21 cellular contexts compared by ENCODE assay signal in genomic region chr12:56990648-56991318, GRCh38. TPM values are rescaled to one million over a fixed set of nuclear protein-coding genes. Genes with fewer than 3 reads are reported as not detected.
DNase-seq lines count a peak whose midpoint lies in the region; ATAC-seq, FAIRE-seq and TF ChIP-seq lines count a peak whose summit lies in the region.
"Had no signal": no experiment of that assay in that cellular context is flagged by ENCODE, and none has a peak within 500 bp of the region (broad histone marks: within the 10 kb centered on the region; RNA-seq: fewer than 3 reads in every experiment).

No MANE protein-coding gene starts in this region.

- H3K36me3 ChIP-seq in heart right ventricle = peaks cover 0 to 8% (median 0%) of the 10 kb centered on the region in 9 donors
- no peaks in the 10 kb centered on the region for H3K36me3 ChIP-seq in K562 (ENCODE audit: control insufficient read depth, insufficient read depth, low read length)
- H3K36me3 ChIP-seq in aorta (ENCODE audit: control insufficient read depth in 1 of 2, insufficient read depth in 2 of 2, low read length in 1 of 2) = no peaks in the 10 kb centered on the region

- H3K27ac ChIP-seq in heart right ventricle (peak overlapping the region in 6 of 10 donors; percentile 17 to 72 (median 46)), K562 (ENCODE audit: extremely low read depth, low read depth, low read length) (peak overlapping the region; percentile 58), aorta (ENCODE audit: low read depth in 1 of 2, low read length in 2 of 2) (no peak overlapping the region)
- H3K27ac ChIP-seq: psoas muscle, RWPE1 had no signal

- ATAC-seq in heart right ventricle (peak in 2 of 8 donors; percentile 10), Right ventricle myocardium inferior (no peak), K562 (peak; percentile 8), left colon (peak; percentile 24), aorta (ENCODE audit: low FRiP score) (peak; percentile 8)
- ATAC-seq: natural killer cell, psoas muscle had no signal

- TF ChIP-seq POLR2A in K562 (conservative IDR thresholded peaks at IDR 0.05) = no peak

- H3K4me1 ChIP-seq in heart right ventricle (peaks cover 2 to 46% (median 36%) of the 10 kb centered on the region in 9 donors), K562 (replicated peaks in 1 of 2; ENCODE audit: control insufficient read depth in 2 of 2, insufficient read depth in 2 of 2, low read length in 2 of 2) (peaks cover 41 to 53% of the 10 kb centered on the region in 2 experiments), aorta (ENCODE audit: control insufficient read depth in 1 of 2, insufficient read depth in 2 of 2, low read length in 2 of 2) (no peaks in the 10 kb centered on the region)

- DNase-seq in heart right ventricle = no peak
- no peak for DNase-seq in Right ventricle myocardium inferior (ENCODE audit: missing footprints)
- peak in 1 of 4 experiments; percentile 42 for DNase-seq in K562 (ENCODE audit: extremely low read depth in 1 of 4, low spot score in 3 of 4)
- no peak for DNase-seq in left colon
- DNase-seq in aorta = no peak
- DNase-seq in mucosa of gallbladder (ENCODE audit: low spot score) = no peak
- DNase-seq in MV-4-11 (lab: John Stamatoyannopoulos, UW) = no peak
- DNase-seq in activated CD4-positive, alpha-beta T cell treated with anti-CD3 and anti-CD28 coated beads, Interleukin-2, amount 50 U/mL, for 4 hours = no peak
- DNase-seq: activated CD4-positive, CD25-positive, alpha-beta regulatory T cell treated with anti-CD3 and anti-CD28 coated beads, Interleukin-2, amount 50 U/mL, for 72 hours; effector CD8-positive, alpha-beta T cell; foreskin fibroblast; natural killer cell; NCI-H1417 treated with DMSO at 0.1 percent for 48 hours; stimulated activated CD4-positive, alpha-beta T cell treated with anti-CD3 and anti-CD28 coated beads, Interleukin-15, amount 100 ng/mL, for 24 hours; T-helper 2 cell had no signal

- no peaks in the 10 kb centered on the region for H4K20me1 ChIP-seq in K562 (replicated peaks; ENCODE audit: control insufficient read depth, insufficient read depth, low read length)

- H3K9me3 ChIP-seq in heart right ventricle = no peaks in the 10 kb centered on the region
- H3K9me3 ChIP-seq in K562 (replicated peaks; ENCODE audit: control insufficient read depth, insufficient read depth, low read depth, low read length) = no peaks in the 10 kb centered on the region
- no peaks in the 10 kb centered on the region for H3K9me3 ChIP-seq in aorta (ENCODE audit: control insufficient read depth, low read length)
- H3K9me3 ChIP-seq: psoas muscle had no signal

- H3K9ac ChIP-seq in K562 (ENCODE audit: insufficient read depth in 1 of 2, low read depth in 2 of 2, low read length in 2 of 2) = peak overlapping the region; percentile 47 to 80; a peak in 3 of 4 replicates

- intact Hi-C loops in heart right ventricle (cut with DNase I) = loop anchor here in 1 of 10 donors (5.0 kb wide), 1 partner anchor 153 kb away; no protein-coding TSS in a partner anchor
- intact Hi-C loops in Right ventricle myocardium inferior (cut with DNase I) = no loop called here
- intact Hi-C loops in K562 (cut with micrococcal nuclease) = no loop called here
- intact Hi-C loops in left colon (cut with DNase I, micrococcal nuclease) = no loop called here
- intact Hi-C loops in aorta (cut with DNase I) = no loop called here

- H3K79me2 ChIP-seq in K562 (ENCODE audit: control insufficient read depth, insufficient read depth, low read length) = no peaks in the 10 kb centered on the region

- no TSS peak for BruUV-seq in K562 (replicated peaks; lab: Mats Ljungman, UMichigan)

- peak overlapping the region; percentile 46; the same call in 1 of the 2 replicates for H3K4me2 ChIP-seq in K562 (ENCODE audit: insufficient read depth, low read length)

- TF ChIP-seq CTCF in heart right ventricle (IDR thresholded peaks at IDR 0.05) (no peak), K562 (IDR thresholded peaks at IDR 0.05 in 2 of 3, conservative IDR thresholded peaks at IDR 0.05 in 1 of 3; ENCODE audit: insufficient read depth in 2 of 3, low read depth in 1 of 3, low read length in 3 of 3) (no peak)

- POLR2A ChIA-PET in K562 (lab: Yijun Ruan, JAX) = interaction anchor here (0.6 to 4.6 kb wide), 9 partner anchors 11 to 559 kb away, joined by 3 to 23 read pairs (median 4); partner anchors contain the start of genes NACA and NEMP1

- H3K9me1 ChIP-seq in K562 (ENCODE audit: control insufficient read depth, insufficient read depth, low read length) = no peaks in the 10 kb centered on the region

- CTCF ChIA-PET in K562 (lab: Yijun Ruan, JAX; ENCODE audit: low intra/inter-chr PET ratio) = no interaction called here

- FAIRE-seq in K562 (lab: Jason Lieb, UNC) = peak; percentile 82

- H3K27me3 ChIP-seq in heart right ventricle (no peaks in the 10 kb centered on the region), K562 (ENCODE audit: control insufficient read depth in 2 of 2, insufficient read depth in 2 of 2, low read length in 2 of 2) (no peaks in the 10 kb centered on the region), aorta (ENCODE audit: control insufficient read depth in 1 of 2, insufficient read depth in 2 of 2, low read length in 1 of 2) (no peaks in the 10 kb centered on the region)

- H2AFZ ChIP-seq in K562 (ENCODE audit: low read depth, low read length) = peak overlapping the region; percentile 83

- no peak for TF ChIP-seq EP300 in K562 (IDR thresholded peaks at IDR 0.05; ENCODE audit: low read length)

- in situ Hi-C loops in K562 (cut with MboI) = no loop called here

- 48 to 51% methylated on average over 7 of the region's 7 CpGs for WGBS in heart right ventricle, 2 donors
- 9% methylated on average over 7 of the region's 7 CpGs for WGBS in K562 (ENCODE audit: insufficient coverage, low coverage, missing lambda C conversion rate)
- 73 to 77% methylated on average over 7 of the region's 7 CpGs for WGBS in aorta, 2 donors

- TF ChIP-seq RAD21 in K562 (CRISPR knock-in tag; conservative IDR thresholded peaks at IDR 0.05 in 1 of 2, IDR thresholded peaks at IDR 0.05 in 1 of 2) = no peak

- H3K4me3 ChIP-seq in heart right ventricle (no peak overlapping the region), K562 (no peak overlapping the region), aorta (ENCODE audit: low read length in 2 of 2) (no peak overlapping the region)
- H3K4me3 ChIP-seq: psoas muscle had no signal

RNA-seq across cellular contexts. Expression of gene ZBTB39, which starts 15.6 kb away (rescaled TPM):
- 1 to 10 TPM; 2.7 to 4.3 (median 3.6) TPM for total RNA-seq in heart right ventricle
- polyA plus RNA-seq in heart right ventricle = 1 to 10 TPM; 1.2 to 1.3 TPM
- 3.3 TPM for total RNA-seq in Right ventricle myocardium inferior
- total RNA-seq in K562 (2011; cell fraction: chromatin; rRNA removed; ENCODE audit: low replicate concordance) = 23.7 and 34.4 TPM in 2 replicates
- total RNA-seq in K562 (2011; cell fraction: nucleolus; rRNA removed) = 21.3 and 23.3 TPM in 2 replicates
- 23.4 and 26.0 TPM in 2 replicates for total RNA-seq in K562 (2011; cell fraction: nucleoplasm; rRNA removed)
- total RNA-seq in K562 (2014; rRNA removed) = 7.7 and 10.3 TPM in 2 replicates
- 8.6 and 9.3 TPM in 2 replicates for total RNA-seq in K562 (2014; rRNA removed; fragmentation: Illumina TruSeq; extraction: Trizol)
- total RNA-seq in K562 (2015; rRNA removed; fragmentation: Illumina TruSeq; extraction: Trizol) = 8.7 TPM in 2 replicates
- total RNA-seq in K562 (2021) = 11.5 and 13.3 TPM in 2 replicates
- 9.6 and 10.4 TPM in 2 replicates for polyA plus RNA-seq in K562 (2011; rRNA removed)
- polyA plus RNA-seq in K562 (2011; cell fraction: cytosol; rRNA removed) = 8.7 and 11.6 TPM in 2 replicates
- 13.1 and 14.4 TPM in 2 replicates for polyA plus RNA-seq in K562 (2011; cell fraction: nucleus; rRNA removed)
- polyA plus RNA-seq in K562 (2012) = 7.2 and 7.5 TPM in 2 replicates
- 10.9 and 11.6 TPM in 2 replicates for polyA plus RNA-seq in K562 (2014; fragmentation: Illumina TruSeq; extraction: Trizol)
- 1 to 10 TPM; 3.3 to 3.4 TPM for polyA plus RNA-seq in K562 (2014; fragmentation: Nextera tagmentation; extraction: Ambion mirVana)
- 8.2 and 8.6 TPM in 2 replicates for polyA plus RNA-seq in K562 (2014; rRNA removed)
- polyA minus RNA-seq in K562 (2011; rRNA and poly(A)+ RNA removed) = 14.8 and 17.1 TPM in 2 replicates
- polyA minus RNA-seq in K562 (2011; cell fraction: cytosol; rRNA and poly(A)+ RNA removed) = 8.0 and 9.3 TPM in 2 replicates
- 13.3 and 21.2 TPM in 2 replicates for polyA minus RNA-seq in K562 (2011; cell fraction: nucleus; rRNA and poly(A)+ RNA removed)
- 1 to 10 TPM; 3.2 to 4.5 TPM for total RNA-seq in left colon
- 1 to 10 TPM; 6.5 to 6.8 TPM for total RNA-seq in aorta
- 1 to 10 TPM; 1.5 to 2.1 TPM for polyA plus RNA-seq in aorta
- total RNA-seq in mucosa of gallbladder = 5.7 TPM

RNA-seq across cellular contexts. Expression of gene TAC3, which starts 25.5 kb away (rescaled TPM):
- total RNA-seq in heart right ventricle (not detected), Right ventricle myocardium inferior (not detected), K562 (2014; rRNA removed) (0.64 and 1.9 TPM in 2 replicates), K562 (2014; rRNA removed; fragmentation: Illumina TruSeq; extraction: Trizol) (0.76 and 1.1 TPM in 2 replicates), K562 (2015; rRNA removed; fragmentation: Illumina TruSeq; extraction: Trizol) (1.4 and 1.8 TPM in 2 replicates), K562 (2021) (0.29 and 1.7 TPM in 2 replicates), left colon (1 to 10 TPM; 1.4 to 2.8 TPM), aorta (not detected), mucosa of gallbladder (0.52 TPM)
- polyA plus RNA-seq in heart right ventricle (not detected), K562 (2011; rRNA removed) (0.87 and 2.8 TPM in 2 replicates), K562 (2014; fragmentation: Illumina TruSeq; extraction: Trizol) (2.0 and 2.7 TPM in 2 replicates), K562 (2014; fragmentation: Nextera tagmentation; extraction: Ambion mirVana) (1 to 10 TPM; 2.4 to 2.6 TPM), K562 (2014; rRNA removed) (1.2 and 1.6 TPM in 2 replicates), aorta (under 1 TPM in 1 of 2 donors, not detected in 1; 0.88 TPM)
- 0.92 and 1.2 TPM in 2 replicates for total RNA-seq in K562 (2011; cell fraction: chromatin; rRNA removed; ENCODE audit: low replicate concordance)
- total RNA-seq in K562 (2011; cell fraction: nucleolus; rRNA removed) = 1.3 and 2.3 TPM in 2 replicates
- 1.8 and 2.0 TPM in 2 replicates for total RNA-seq in K562 (2011; cell fraction: nucleoplasm; rRNA removed)
- 1.5 and 3.6 TPM in 2 replicates for polyA plus RNA-seq in K562 (2011; cell fraction: cytosol; rRNA removed)
- 0.38 and 0.98 TPM in 2 replicates for polyA plus RNA-seq in K562 (2011; cell fraction: nucleus; rRNA removed)
- polyA plus RNA-seq in K562 (2012) = 2.9 and 3.1 TPM in 2 replicates
- 0.39 and 1.1 TPM in 2 replicates for polyA minus RNA-seq in K562 (2011; rRNA and poly(A)+ RNA removed)
- 0.95 TPM in 1 of 2 replicates, not detected in the other for polyA minus RNA-seq in K562 (2011; cell fraction: cytosol; rRNA and poly(A)+ RNA removed)
- polyA minus RNA-seq in K562 (2011; cell fraction: nucleus; rRNA and poly(A)+ RNA removed) = not detected in 2 replicates
- total RNA-seq: lung microvascular endothelial cell, natural killer cell, psoas muscle had no signal

RNA-seq across cellular contexts. Expression of gene RDH16, which starts 33.4 kb away (rescaled TPM):
- under 1 TPM in 8 of 10 donors, not detected in 2; 0.12 to 0.32 (median 0.23) TPM for total RNA-seq in heart right ventricle
- under 1 TPM; 0.12 to 0.59 TPM for polyA plus RNA-seq in heart right ventricle
- not detected for total RNA-seq in Right ventricle myocardium inferior
- total RNA-seq in K562 (2011; cell fraction: chromatin; rRNA removed; ENCODE audit: low replicate concordance) = 3.0 and 3.8 TPM in 2 replicates
- total RNA-seq in K562 (2011; cell fraction: nucleolus; rRNA removed) = 1.2 and 2.4 TPM in 2 replicates
- total RNA-seq in K562 (2011; cell fraction: nucleoplasm; rRNA removed) = 3.7 and 4.8 TPM in 2 replicates
- 0.20 and 0.23 TPM in 2 replicates for total RNA-seq in K562 (2014; rRNA removed)
- total RNA-seq in K562 (2014; rRNA removed; fragmentation: Illumina TruSeq; extraction: Trizol) = 0.22 and 0.26 TPM in 2 replicates
- 0.11 TPM in 2 replicates for total RNA-seq in K562 (2015; rRNA removed; fragmentation: Illumina TruSeq; extraction: Trizol)
- total RNA-seq in K562 (2021) = 0.36 and 0.42 TPM in 2 replicates
- 0.26 and 0.62 TPM in 2 replicates for polyA plus RNA-seq in K562 (2011; rRNA removed)
- 0.04 and 0.28 TPM in 2 replicates for polyA plus RNA-seq in K562 (2011; cell fraction: cytosol; rRNA removed)
- 2.4 and 5.4 TPM in 2 replicates for polyA plus RNA-seq in K562 (2011; cell fraction: nucleus; rRNA removed)
- 0.14 and 0.47 TPM in 2 replicates for polyA plus RNA-seq in K562 (2012)
- 0.12 and 0.21 TPM in 2 replicates for polyA plus RNA-seq in K562 (2014; fragmentation: Illumina TruSeq; extraction: Trizol)
- polyA plus RNA-seq in K562 (2014; fragmentation: Nextera tagmentation; extraction: Ambion mirVana) = under 1 TPM in 1 of 2 experiments, not detected in 1; 0.13 TPM
- polyA plus RNA-seq in K562 (2014; rRNA removed) = 0.24 and 0.52 TPM in 2 replicates
- 0.11 and 0.48 TPM in 2 replicates for polyA minus RNA-seq in K562 (2011; rRNA and poly(A)+ RNA removed)
- not detected in 2 replicates for polyA minus RNA-seq in K562 (2011; cell fraction: cytosol; rRNA and poly(A)+ RNA removed)
- 0.54 and 1.6 TPM in 2 replicates for polyA minus RNA-seq in K562 (2011; cell fraction: nucleus; rRNA and poly(A)+ RNA removed)
- under 1 TPM; 0.18 to 0.28 TPM for total RNA-seq in left colon
- total RNA-seq in aorta = under 1 TPM; 0.42 to 0.75 TPM
- polyA plus RNA-seq in aorta = under 1 TPM; 0.23 to 0.50 TPM
- 0.52 TPM for total RNA-seq in mucosa of gallbladder

RNA-seq across cellular contexts. Expression of gene SDR9C7, which starts 56.6 kb away (rescaled TPM):
- total RNA-seq in heart right ventricle (under 1 TPM in 2 of 10 donors, not detected in 8; 0.14 to 0.28 TPM), Right ventricle myocardium inferior (not detected), K562 (2014; rRNA removed) (0.59 TPM in 1 of 2 replicates, not detected in the other), K562 (2014; rRNA removed; fragmentation: Illumina TruSeq; extraction: Trizol) (not detected in 2 replicates), K562 (2015; rRNA removed; fragmentation: Illumina TruSeq; extraction: Trizol) (not detected in 2 replicates), K562 (2021) (not detected in 2 replicates), left colon (not detected), aorta (under 1 TPM in 1 of 2 donors, not detected in 1; 0.48 TPM), mucosa of gallbladder (not detected)
- polyA plus RNA-seq in heart right ventricle (under 1 TPM; 0.04 to 0.29 TPM), K562 (2011; rRNA removed) (0.05 TPM in 1 of 2 replicates, not detected in the other), K562 (2014; fragmentation: Illumina TruSeq; extraction: Trizol) (0.06 TPM in 1 of 2 replicates, not detected in the other), K562 (2014; fragmentation: Nextera tagmentation; extraction: Ambion mirVana) (under 1 TPM in 1 of 2 experiments, not detected in 1; 0.04 TPM), K562 (2014; rRNA removed) (0.13 TPM in 1 of 2 replicates, not detected in the other), aorta (under 1 TPM in 1 of 2 donors, not detected in 1; 0.18 TPM)
- total RNA-seq in K562 (2011; cell fraction: chromatin; rRNA removed; ENCODE audit: low replicate concordance) = not detected in 2 replicates
- not detected in 2 replicates for total RNA-seq in K562 (2011; cell fraction: nucleolus; rRNA removed)
- not detected in 2 replicates for total RNA-seq in K562 (2011; cell fraction: nucleoplasm; rRNA removed)
- not detected in 2 replicates for polyA plus RNA-seq in K562 (2011; cell fraction: cytosol; rRNA removed)
- 0.24 TPM in 1 of 2 replicates, not detected in the other for polyA plus RNA-seq in K562 (2011; cell fraction: nucleus; rRNA removed)
- polyA plus RNA-seq in K562 (2012) = not detected in 2 replicates
- not detected in 2 replicates for polyA minus RNA-seq in K562 (2011; rRNA and poly(A)+ RNA removed)
- polyA minus RNA-seq in K562 (2011; cell fraction: cytosol; rRNA and poly(A)+ RNA removed) = not detected in 2 replicates
- not detected in 2 replicates for polyA minus RNA-seq in K562 (2011; cell fraction: nucleus; rRNA and poly(A)+ RNA removed)
- total RNA-seq: Daoy, lung microvascular endothelial cell, urinary bladder had no signal
- polyA plus RNA-seq: AG04450 had no signal

RNA-seq across cellular contexts. Expression of gene MYO1A, which starts 59.1 kb away (rescaled TPM):
- total RNA-seq in heart right ventricle (under 1 TPM in 1 of 10 donors, not detected in 9; 0.08 TPM), Right ventricle myocardium inferior (not detected), K562 (2014; rRNA removed) (0.08 and 0.09 TPM in 2 replicates), K562 (2014; rRNA removed; fragmentation: Illumina TruSeq; extraction: Trizol) (0.06 and 0.29 TPM in 2 replicates), K562 (2015; rRNA removed; fragmentation: Illumina TruSeq; extraction: Trizol) (0.08 and 0.14 TPM in 2 replicates), K562 (2021) (0.18 and 0.29 TPM in 2 replicates), left colon (100 to 1,000 TPM; 281 to 296 TPM), aorta (1 to 10 TPM in 1 of 2 donors, under 1 TPM in 1; 0.58 to 1.4 TPM), mucosa of gallbladder (48.5 TPM)
- polyA plus RNA-seq in heart right ventricle (under 1 TPM in 1 of 2 donors, not detected in 1; 0.01 TPM), K562 (2011; rRNA removed) (0.14 and 0.18 TPM in 2 replicates), K562 (2014; fragmentation: Illumina TruSeq; extraction: Trizol) (0.03 and 0.54 TPM in 2 replicates), K562 (2014; fragmentation: Nextera tagmentation; extraction: Ambion mirVana) (not detected), K562 (2014; rRNA removed) (0.08 and 0.20 TPM in 2 replicates), aorta (10 to 100 TPM in 1 of 2 donors, under 1 TPM in 1; 0.05 to 77.4 TPM)
- 0.35 and 1.0 TPM in 2 replicates for total RNA-seq in K562 (2011; cell fraction: chromatin; rRNA removed; ENCODE audit: low replicate concordance)
- total RNA-seq in K562 (2011; cell fraction: nucleolus; rRNA removed) = 0.79 and 1.5 TPM in 2 replicates
- total RNA-seq in K562 (2011; cell fraction: nucleoplasm; rRNA removed) = 0.51 and 0.99 TPM in 2 replicates
- 0.03 TPM in 1 of 2 replicates, not detected in the other for polyA plus RNA-seq in K562 (2011; cell fraction: cytosol; rRNA removed)
- 0.23 and 0.91 TPM in 2 replicates for polyA plus RNA-seq in K562 (2011; cell fraction: nucleus; rRNA removed)
- polyA plus RNA-seq in K562 (2012) = 0.08 and 0.11 TPM in 2 replicates
- 0.06 TPM in 1 of 2 replicates, not detected in the other for polyA minus RNA-seq in K562 (2011; rRNA and poly(A)+ RNA removed)
- not detected in 2 replicates for polyA minus RNA-seq in K562 (2011; cell fraction: cytosol; rRNA and poly(A)+ RNA removed)
- 0.13 and 1.1 TPM in 2 replicates for polyA minus RNA-seq in K562 (2011; cell fraction: nucleus; rRNA and poly(A)+ RNA removed)
- total RNA-seq: Daoy, lung microvascular endothelial cell had no signal
- polyA plus RNA-seq: AG04450 had no signal

Comparison
In these comparisons a context has a peak if more than half of its experiments do, and no peak if none do; other contexts are left out.
1. H3K27ac ChIP-seq: peak in heart right ventricle (6 of 10) and K562 (single experiment); none in aorta (0 of 2).